Comparison of ENCODE assay signal across 16 cellular contexts in genomic region chr9:37380570-37380969, GRCh38. TPM values are rescaled to one million over a fixed set of nuclear protein-coding genes. Genes with fewer than 3 reads are reported as not detected.
DNase-seq lines count a peak whose midpoint lies in the region; ATAC-seq, FAIRE-seq and TF ChIP-seq lines count a peak whose summit lies in the region.
"Had no signal": no experiment of that assay in that cellular context is flagged by ENCODE, and none has a peak within 500 bp of the region (broad histone marks: within the 10 kb centered on the region; RNA-seq: fewer than 3 reads in every experiment).

No MANE protein-coding gene starts in this region.

- no peak overlapping the region for H2AFZ ChIP-seq in OCI-LY1 (ENCODE audit: low read length)
- H2AFZ ChIP-seq in GM12878 (ENCODE audit: control insufficient read depth, low read depth, low read length) = no peak overlapping the region; the same call in 1 of the 2 replicates

- peaks cover 4% of the 10 kb centered on the region; the same call in 1 of the 2 replicates for H3K36me3 ChIP-seq in OCI-LY1 (ENCODE audit: insufficient read depth, low read length)
- H3K36me3 ChIP-seq in GM12878 (ENCODE audit: control insufficient read depth in 2 of 2, insufficient read depth in 2 of 2, low read length in 1 of 2) = no peaks in the 10 kb centered on the region
- no peaks in the 10 kb centered on the region for H3K36me3 ChIP-seq in HAP-1 (replicated peaks)

- 0 out of 2 replicates have a peak, but pooled peaks cover 7% of the 10 kb centered on the region for H3F3A ChIP-seq in OCI-LY1 (ENCODE audit: insufficient read depth, low read length)

- no peaks in the 10 kb centered on the region for H4K20me1 ChIP-seq in OCI-LY1 (ENCODE audit: insufficient read depth, low read length)
- H4K20me1 ChIP-seq in GM12878 (ENCODE audit: control insufficient read depth, insufficient read depth) = no peaks in the 10 kb centered on the region

- no peak for TF ChIP-seq EP300 in GM12878 (IDR thresholded peaks at IDR 0.05; ENCODE audit: borderline replicate concordance in 1 of 2, control insufficient read depth in 1 of 2, low read depth in 2 of 2, low read length in 2 of 2)

- no peak for TF ChIP-seq CTCF in OCI-LY1 (IDR thresholded peaks at IDR 0.05; ENCODE audit: low read length)
- TF ChIP-seq CTCF in GM12878 (IDR thresholded peaks at IDR 0.05 in 2 of 3, conservative IDR thresholded peaks at IDR 0.05 in 1 of 3; ENCODE audit: control insufficient read depth in 2 of 3, extremely low read depth in 1 of 3, insufficient read depth in 1 of 3, low read depth in 3 of 3, low read length in 3 of 3) = no peak

- peak overlapping the region; percentile 54 for H3K9ac ChIP-seq in OCI-LY1 (ENCODE audit: low read length)
- H3K9ac ChIP-seq in GM12878 (ENCODE audit: control insufficient read depth, insufficient read depth, low read length) = no peak overlapping the region

- FAIRE-seq in GM18507 (lab: Jason Lieb, UNC) (peak; percentile 9), GM12878 (lab: Jason Lieb, UNC) (no peak)
- FAIRE-seq: H1 had no signal

- POLR2A ChIA-PET in GM12878 (lab: Charles Lee) = interaction anchor here (1.1 to 3.3 kb wide), 5 partner anchors 8 to 31 kb away, joined by 4 to 46 read pairs (median 11); no protein-coding TSS in a partner anchor

- SMC1A ChIA-PET in GM12878 (lab: Charles Lee; ENCODE audit: uncharacterized antibody, unreplicated experiment) = interaction anchor here (0.8 to 3.6 kb wide), 13 partner anchors 8 to 386 kb away, joined by 3 to 40 read pairs (median 3); no protein-coding TSS in a partner anchor

- in situ Hi-C loops in GM12878 (cut with MboI) (no loop called here), HAP-1 (cut with MboI; ENCODE audit: low sequenced_read_pairs) (no loop called here)

- H3K27me3 ChIP-seq in OCI-LY1 (ENCODE audit: insufficient read depth, low read length) (no peaks in the 10 kb centered on the region), GM12878 (replicated peaks in 1 of 2; ENCODE audit: control insufficient read depth in 2 of 2, insufficient read depth in 2 of 2, low read length in 1 of 2) (no peaks in the 10 kb centered on the region), HAP-1 (ENCODE audit: low read depth) (0 out of 2 replicates have a peak, but pooled peaks cover 5% of the 10 kb centered on the region)

- H3K27ac ChIP-seq in OCI-LY1 (ENCODE audit: low read depth, low read length, poor library complexity, severe bottlenecking) = peak overlapping the region; percentile 88
- H3K27ac ChIP-seq in GM12878 (ENCODE audit: control insufficient read depth, insufficient read depth) = peak overlapping the region; percentile 92; the same call in 1 of the 2 replicates
- H3K27ac ChIP-seq: HL-60 had no signal

- H3K79me2 ChIP-seq in OCI-LY1 (ENCODE audit: insufficient read depth, low read length) (no peaks in the 10 kb centered on the region), GM12878 (ENCODE audit: control insufficient read depth, insufficient read depth, low read length) (peaks cover 3% of the 10 kb centered on the region)

- H3K9me2 ChIP-seq in OCI-LY1 (ENCODE audit: low read depth, low read length) = no peaks in the 10 kb centered on the region

- no TSS peak for BruUV-seq in GM12878 (replicated peaks; lab: Mats Ljungman, UMichigan)

- CTCF ChIA-PET in GM12878 (lab: Yijun Ruan, JAX) = interaction anchor here (0.9 to 4.0 kb wide), 6 partner anchors 10 to 30 kb away, joined by 3 to 18 read pairs (median 8); no protein-coding TSS in a partner anchor

- 75% methylated on average over 9 of the region's 9 CpGs for WGBS in GM12878 (ENCODE audit: insufficient coverage, insufficient replicate concordance, low lambda C conversion rate, missing lambda C conversion rate)

- H3K4me3 ChIP-seq in OCI-LY1 (ENCODE audit: low read depth, low read length, poor library complexity, severe bottlenecking) = no peak overlapping the region
- no peak overlapping the region for H3K4me3 ChIP-seq in GM12878
- H3K4me3 ChIP-seq in HAP-1 = no peak overlapping the region

- H3K4me1 ChIP-seq in OCI-LY1 (ENCODE audit: insufficient read depth, low read length, severe bottlenecking) (peaks cover 93% of the 10 kb centered on the region), GM12878 (ENCODE audit: control insufficient read depth, insufficient read depth, low read length) (peaks cover 80% of the 10 kb centered on the region), HAP-1 (no peaks in the 10 kb centered on the region)

- no peak for TF ChIP-seq POLR2A in GM12878 (IDR thresholded peaks at IDR 0.05; ENCODE audit: low read depth, low read length)

- no peak for DNase-seq in GM18507 (ENCODE audit: extremely low spot score, insufficient read length, low read depth)
- DNase-seq in GM12878 (ENCODE audit: low read depth, low spot score) = no peak
- DNase-seq in HAP-1 (ENCODE audit: low spot score in 2 of 2) = no peak
- no peak for DNase-seq in AG08396 (ENCODE audit: low spot score)
- DNase-seq in T-helper 1 cell = no peak
- DNase-seq: C1 segment of cervical spinal cord; Calu3; CD4-positive, alpha-beta T cell; DMS 273 treated with DMSO at 0.1 percent for 48 hours; HCEC 1CT; HFFc6; KG1 had no signal

- TF ChIP-seq RAD21 in GM12878 (IDR thresholded peaks at IDR 0.05; ENCODE audit: insufficient read depth, low read depth, low read length) = no peak

- intact Hi-C loops in GM12878 (cut with micrococcal nuclease; ENCODE audit: unreplicated experiment) = no loop called here

- no peak for ATAC-seq in GM12878
- ATAC-seq in HG02610 (IDR thresholded peaks at IDR 0.05; ENCODE audit: unreplicated experiment) = no peak

- H3K9me3 ChIP-seq in OCI-LY1 (ENCODE audit: low read length) = no peaks in the 10 kb centered on the region
- H3K9me3 ChIP-seq in GM12878 (replicated peaks; ENCODE audit: control insufficient read depth, insufficient read depth, low read length) = peaks cover 2% of the 10 kb centered on the region; the same call in 2 of the 3 replicates
- H3K9me3 ChIP-seq in HAP-1 = no peaks in the 10 kb centered on the region; the same call in 1 of the 2 replicates

- RAD21 ChIA-PET in GM12878 (lab: Charles Lee; ENCODE audit: unreplicated experiment) = interaction anchor here (0.6 to 3.4 kb wide), 6 partner anchors 23 to 508 kb away, joined by 3 to 24 read pairs (median 3); no protein-coding TSS in a partner anchor

- peak overlapping the region; percentile 28; the same call in 1 of the 2 replicates for H3K4me2 ChIP-seq in OCI-LY1 (ENCODE audit: low read length)
- no peak overlapping the region for H3K4me2 ChIP-seq in GM12878 (ENCODE audit: control insufficient read depth, insufficient read depth)

TF ChIP-seq in GM12878, 131 proteins besides CTCF, POLR2A, EP300 and RAD21:
- peak; percentile 3; the same call in 1 of the 2 replicates for TF ChIP-seq ZBED1 (IDR thresholded peaks at IDR 0.05; ENCODE audit: borderline replicate concordance)
- TF ChIP-seq YY1 (IDR thresholded peaks at IDR 0.05; ENCODE audit: low read depth, low read length) = 0 out of 2 replicates have a peak, but pooled peaks have one; percentile 36
- TF ChIP-seq NFYA (IDR thresholded peaks at IDR 0.05; ENCODE audit: borderline replicate concordance, low read depth, low read length) = no peak
- no peak for TF ChIP-seq GABPA (IDR thresholded peaks at IDR 0.05; ENCODE audit: low read depth)
- peak; percentile 28; the same call in 1 of the 2 replicates for TF ChIP-seq CREM (IDR thresholded peaks at IDR 0.05; ENCODE audit: low read depth)
- peak; percentile 69; the same call in 1 of the 2 replicates for TF ChIP-seq ZBTB33 (IDR thresholded peaks at IDR 0.05)

RNA-seq across cellular contexts. Expression of gene GRHPR, which starts 41.9 kb away (rescaled TPM):
- 108 and 136 TPM in 2 replicates for total RNA-seq in GM12878 (2013; cell fraction: nucleolus; rRNA removed)
- total RNA-seq in GM12878 (2014; rRNA removed) = 179 and 190 TPM in 2 replicates
- total RNA-seq in GM12878 (2014; rRNA removed; fragmentation: Illumina TruSeq; extraction: Trizol) = 104 and 111 TPM in 2 replicates
- 120 and 127 TPM in 2 replicates for total RNA-seq in GM12878 (2021)
- 70.6 TPM for polyA plus RNA-seq in GM12878 (2011; ENCODE audit: low read depth)
- polyA plus RNA-seq in GM12878 (2011; rRNA removed) = 68.5 and 132 TPM in 2 replicates
- polyA plus RNA-seq in GM12878 (2011; cell fraction: cytosol; rRNA removed) = 195 and 247 TPM in 2 replicates
- 168 and 195 TPM in 2 replicates for polyA plus RNA-seq in GM12878 (2011; cell fraction: nucleus; rRNA removed)
- 91.5 and 110 TPM in 2 replicates for polyA plus RNA-seq in GM12878 (2012)
- polyA plus RNA-seq in GM12878 (2014; fragmentation: Illumina TruSeq; extraction: Trizol) = 65.4 and 96.1 TPM in 2 replicates
- polyA plus RNA-seq in GM12878 (2014; fragmentation: Nextera tagmentation; extraction: Ambion mirVana) = 10 to 100 TPM; 52.4 to 78.6 TPM
- polyA plus RNA-seq in GM12878 (2014; rRNA removed) = 194 and 209 TPM in 2 replicates
- polyA plus RNA-seq in GM12878 (2016; fragmentation: Nextera tagmentation; extraction: Ambion mirVana) = 100 to 1,000 TPM; 153 to 154 TPM
- 81.4 and 134 TPM in 2 replicates for polyA minus RNA-seq in GM12878 (2011; rRNA and poly(A)+ RNA removed)
- 31.9 and 41.0 TPM in 2 replicates for polyA minus RNA-seq in GM12878 (2011; cell fraction: cytosol; rRNA and poly(A)+ RNA removed)
- polyA minus RNA-seq in GM12878 (2011; cell fraction: nucleus; rRNA and poly(A)+ RNA removed) = 33.0 and 70.1 TPM in 2 replicates
